1 cellular context compared by ENCODE assay signal in the genomic region with DNA sequence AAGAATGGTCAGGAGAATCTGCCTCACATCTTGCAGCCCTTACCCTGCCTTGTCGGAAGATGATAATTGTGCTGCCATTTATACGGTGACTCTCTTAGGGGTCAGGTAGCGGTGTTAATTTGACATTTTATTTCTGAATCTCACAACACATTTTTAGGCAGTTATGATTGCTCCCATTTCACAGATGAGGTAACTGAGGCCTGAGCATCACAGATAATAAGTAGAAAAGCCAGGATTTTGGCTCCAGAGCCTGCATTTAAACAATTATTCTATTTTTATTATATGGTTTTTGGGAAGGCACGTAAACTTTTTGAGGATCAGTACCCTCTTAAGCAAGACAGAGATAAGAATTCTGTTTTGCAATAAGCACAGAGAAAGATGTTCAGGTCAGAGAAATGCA.
TF ChIP-seq lines count a peak whose summit lies in the region.

No MANE protein-coding gene starts in this region.

TF ChIP-seq in K562, 482 proteins besides CTCF, POLR2A, EP300 and RAD21 (continued from another document):
- 0 out of 2 replicates have a peak, but pooled peaks have one; percentile 28 for TF ChIP-seq HDAC2 (IDR thresholded peaks at IDR 0.05)
- TF ChIP-seq ADNP (tag; IDR thresholded peaks at IDR 0.05): peak; percentile 83
